Comparison of ENCODE assay signal across 8 cellular contexts in the genomic region with DNA sequence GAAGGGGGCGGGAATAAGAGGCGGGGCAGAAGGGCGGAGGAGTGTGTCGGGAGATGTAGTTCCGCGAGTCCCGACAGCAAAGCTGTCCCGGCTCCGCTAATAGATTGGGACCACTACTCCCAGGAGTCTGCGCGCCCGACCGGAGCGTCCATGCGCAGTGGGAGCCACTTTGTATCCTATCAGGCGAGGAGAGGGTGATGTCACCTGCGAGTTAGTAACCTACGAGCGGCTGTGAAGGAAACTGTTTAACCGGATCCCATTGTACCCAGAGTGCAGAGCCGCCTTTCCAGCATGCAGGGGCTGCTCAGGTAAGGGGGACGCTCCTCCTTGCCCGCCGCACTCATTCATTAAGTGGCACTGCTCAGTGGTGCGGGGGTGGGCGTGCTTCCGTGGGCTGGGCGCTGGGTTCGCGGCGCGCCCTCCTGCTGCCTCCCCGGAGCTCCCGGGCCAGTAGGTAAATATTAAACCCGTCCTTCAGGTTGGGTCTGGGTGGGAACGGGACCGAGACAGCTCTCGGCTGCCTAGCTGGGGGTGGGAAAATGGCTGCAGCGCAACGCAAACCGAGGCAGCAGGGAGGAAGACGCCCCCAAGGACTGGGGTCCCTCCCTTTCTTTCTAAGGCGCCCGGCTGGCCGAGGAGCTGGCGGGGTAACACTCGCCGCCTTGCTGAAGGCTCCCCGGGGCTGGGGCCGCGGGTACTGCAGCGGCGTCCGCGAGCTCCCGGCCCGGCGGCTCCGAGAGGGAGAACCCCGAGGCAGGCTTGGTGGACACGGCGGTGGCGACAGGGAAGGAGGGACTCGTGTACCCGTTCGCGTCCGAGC. TPM values are rescaled to one million over a fixed set of nuclear protein-coding genes. Genes with fewer than 3 reads are reported as not detected.
DNase-seq lines count a peak whose midpoint lies in the region; FAIRE-seq and TF ChIP-seq lines count a peak whose summit lies in the region.

A gene (plus strand): TSS at position 207 of the 820 bp plus-strand sequence. CDS start 74,811 bp downstream, outside the sequence.

- H3K27me3 ChIP-seq in H1 (replicated peaks in 1 of 4; ENCODE audit: control insufficient read depth in 3 of 4, extremely low read depth in 1 of 4, insufficient read depth in 3 of 4, low read length in 3 of 4), result peaks cover 0 to 4% (median 3%) of the 10 kb centered on the region in 4 experiments; a peak in 2 of 7 replicates
- H3K27me3 ChIP-seq in mesendoderm (ENCODE audit: insufficient read depth, low read length, poor library complexity), result no peaks in the 10 kb centered on the region

- TF ChIP-seq CTCF in GM20000 (IDR thresholded peaks at IDR 0.05; ENCODE audit: extremely low read depth, missing control alignments) (no peak), H1 (IDR thresholded peaks at IDR 0.05; ENCODE audit: control extremely low read depth in 1 of 3, insufficient read depth in 1 of 3, low read depth in 1 of 3, low read length in 3 of 3) (no peak)

- H3K9me3 ChIP-seq in H1 (ENCODE audit: insufficient read depth in 2 of 2, low read depth in 1 of 2, low read length in 1 of 2), result no peaks in the 10 kb centered on the region

- H4K5ac ChIP-seq in H1 (ENCODE audit: insufficient read length, low read depth, low read length) (no peak within 1 kb of the TSS), mesendoderm (ENCODE audit: low read length) (no peak within 1 kb of the TSS)

- H3K23me2 ChIP-seq in H1 (ENCODE audit: low read depth, low read length), result peaks cover 18% of the 10 kb centered on the region

- no peak within 1 kb of the TSS for H3K56ac ChIP-seq in H1 (replicated peaks; ENCODE audit: insufficient read length, low read depth, low read length)
- peak within 1 kb of the TSS; percentile 92 for H3K56ac ChIP-seq in mesendoderm (ENCODE audit: low read length)

- TF ChIP-seq EP300 in H1 (IDR thresholded peaks at IDR 0.05; ENCODE audit: borderline replicate concordance in 1 of 2, low read depth in 2 of 2, low read length in 2 of 2), result no peak

- no peak within 1 kb of the TSS for H2BK20ac ChIP-seq in H1 (ENCODE audit: low read length)

- DNase-seq in COLO668 (lab: John Stamatoyannopoulos, UW; ENCODE audit: unreplicated experiment), result peak; percentile 98
- peak; percentile 92 for DNase-seq in GM20000 (ENCODE audit: low spot score)
- peak; percentile 93 for DNase-seq in HT-29 (ENCODE audit: low spot score)
- DNase-seq in NOMO-1 (lab: John Stamatoyannopoulos, UW; ENCODE audit: unreplicated experiment in 2 of 2), result peak; percentile 92 to 98
- DNase-seq in activated CD8-positive, alpha-beta memory T cell treated with anti-CD3 and anti-CD28 coated beads for 48 hours (ENCODE audit: low read depth in 2 of 3, low spot score in 2 of 3), result peak; percentile 54 to 87 (median 72)
- DNase-seq in H1 (ENCODE audit: low read depth in 1 of 2, low spot score in 2 of 2), result peak; percentile 85 to 95
- peak; percentile 100 for DNase-seq in mesendoderm
- DNase-seq in stimulated activated CD8-positive, alpha-beta memory T cell treated with anti-CD3 and anti-CD28 coated beads, Interleukin-15, amount 100 ng/mL, for 1 hour (ENCODE audit: low read depth), result peak; percentile 86

- 2% methylated on average over 37 of the region's 68 CpGs; no CpG with 5 or more reads in 1 of the 2 experiments for WGBS in H1 (ENCODE audit: extremely low coverage in 1 of 2, insufficient coverage in 1 of 2, insufficient read length in 1 of 2, insufficient replicate concordance in 2 of 2, low coverage in 1 of 2, low lambda C conversion rate in 2 of 2, missing lambda C conversion rate in 1 of 2), 2 experiments
- WGBS in mesendoderm (ENCODE audit: extremely low coverage, insufficient coverage, low lambda C conversion rate), result no CpG with 5 or more reads among the region's 68 CpGs

- H3K79me1 ChIP-seq in H1 (ENCODE audit: low read depth, low read length) (no peaks in the 10 kb centered on the region; the same call in 1 of the 2 replicates), mesendoderm (ENCODE audit: low read length) (peaks cover 5% of the 10 kb centered on the region)

- H2BK5ac ChIP-seq in H1 (ENCODE audit: low read depth, low read length) (no peak within 1 kb of the TSS; the same call in 1 of the 2 replicates), mesendoderm (ENCODE audit: low read length) (peak within 1 kb of the TSS; percentile 27)

- H3K4ac ChIP-seq in H1 (replicated peaks; ENCODE audit: insufficient read length, low read depth, low read length) (no peak within 1 kb of the TSS), mesendoderm (ENCODE audit: low read depth, low read length) (peak within 1 kb of the TSS; percentile 46)

- H3K4me1 ChIP-seq in H1 (replicated peaks in 1 of 4; ENCODE audit: control insufficient read depth in 3 of 4, insufficient read depth in 4 of 4, low read length in 3 of 4) (peaks cover 0 to 5% (median 0%) of the 10 kb centered on the region in 4 experiments; a peak in 2 of 7 replicates), mesendoderm (ENCODE audit: control insufficient read depth, low read depth, low read length) (peaks cover 5% of the 10 kb centered on the region)

- FAIRE-seq in H1 (lab: Jason Lieb, UNC), result peak; percentile 85

- H3K27ac ChIP-seq in H1 (ENCODE audit: low read depth, low read length) (peak within 1 kb of the TSS; percentile 20), mesendoderm (ENCODE audit: low read depth, low read length) (peak within 1 kb of the TSS; percentile 45)

- H2BK120ac ChIP-seq in H1 (replicated peaks; ENCODE audit: low read depth, low read length) (no peak within 1 kb of the TSS), mesendoderm (ENCODE audit: low read depth, low read length) (no peak within 1 kb of the TSS)

- H3K4me2 ChIP-seq in H1 (ENCODE audit: insufficient read depth in 1 of 2, low read depth in 2 of 2, low read length in 2 of 2) (peak within 1 kb of the TSS; percentile 93 to 100), mesendoderm (ENCODE audit: low read length) (peak within 1 kb of the TSS; percentile 97)

- peak within 1 kb of the TSS; percentile 91 for H2AFZ ChIP-seq in H1 (ENCODE audit: low read length)

- H4K91ac ChIP-seq in H1 (replicated peaks; ENCODE audit: insufficient read length, low read length), result peak within 1 kb of the TSS; percentile 17

- peaks cover 2 to 6% of the 10 kb centered on the region in 2 experiments for H4K20me1 ChIP-seq in H1 (replicated peaks in 1 of 2; ENCODE audit: control insufficient read depth in 1 of 2, insufficient read depth in 2 of 2, low read length in 2 of 2)

- H2BK12ac ChIP-seq in H1 (ENCODE audit: low read depth, low read length), result no peak within 1 kb of the TSS

- H2AK5ac ChIP-seq in H1 (ENCODE audit: low read depth, low read length) (no peak within 1 kb of the TSS), mesendoderm (ENCODE audit: low read length) (no peak within 1 kb of the TSS)

- peak within 1 kb of the TSS; percentile 84 to 97 (median 85) for H3K4me3 ChIP-seq in H1 (ENCODE audit: extremely low read depth in 1 of 4, insufficient read depth in 2 of 4, low read depth in 3 of 4, low read length in 4 of 4)
- peak within 1 kb of the TSS; percentile 73 for H3K4me3 ChIP-seq in mesendoderm (ENCODE audit: low read length)

- CTCF ChIA-PET in H1 (lab: Charles Lee; ENCODE audit: partially characterized antibody), result interaction anchor here (0.6 to 2.3 kb wide), 10 partner anchors 10 to 255 kb away, joined by 3 to 7 read pairs (median 4); no protein-coding TSS in a partner anchor

- peaks cover 0 to 29% of the 10 kb centered on the region in 2 experiments; a peak in 2 of 4 replicates for H3K79me2 ChIP-seq in H1 (ENCODE audit: control insufficient read depth in 1 of 2, insufficient read depth in 2 of 2, low read length in 2 of 2)
- H3K79me2 ChIP-seq in mesendoderm (ENCODE audit: control insufficient read depth, insufficient read depth, low read length), result peaks cover 5% of the 10 kb centered on the region

- no peak within 1 kb of the TSS for H3K23ac ChIP-seq in H1 (ENCODE audit: insufficient read length)
- peak within 1 kb of the TSS; percentile 39 for H3K23ac ChIP-seq in mesendoderm (ENCODE audit: low read length)

- H4K8ac ChIP-seq in H1 (ENCODE audit: extremely low read depth, insufficient read depth, low read length), result peak within 1 kb of the TSS; percentile 84
- no peak within 1 kb of the TSS for H4K8ac ChIP-seq in mesendoderm (ENCODE audit: low read depth, low read length)

- H2BK15ac ChIP-seq in H1 (ENCODE audit: low read length) (no peak within 1 kb of the TSS), mesendoderm (replicated peaks; ENCODE audit: low read depth) (no peak within 1 kb of the TSS)

- POLR2A ChIA-PET in H1 (lab: Charles Lee; ENCODE audit: partially characterized antibody), result interaction anchor here (1.0 to 1.5 kb wide), 2 partner anchors 15 to 296 kb away, joined by 3 to 4 read pairs; a partner anchor contains a TSS

- no peak for TF ChIP-seq RAD21 in H1 (IDR thresholded peaks at IDR 0.05 in 1 of 2, conservative IDR thresholded peaks at IDR 0.05 in 1 of 2; ENCODE audit: low read depth in 2 of 2, low read length in 2 of 2)

- no peak within 1 kb of the TSS for H3K14ac ChIP-seq in H1 (ENCODE audit: insufficient read length)

- peak; percentile 73 to 74 for TF ChIP-seq POLR2A in H1 (IDR thresholded peaks at IDR 0.05; ENCODE audit: control extremely low read depth in 1 of 2, low read depth in 2 of 2, low read length in 2 of 2)

- H3K36me3 ChIP-seq in H1 (ENCODE audit: control insufficient read depth in 2 of 4, insufficient read depth in 4 of 4, low read length in 3 of 4) (no peaks in the 10 kb centered on the region), mesendoderm (ENCODE audit: control insufficient read depth, insufficient read depth, low read length) (no peaks in the 10 kb centered on the region)

- 0 out of 2 replicates have a peak within 1 kb of the TSS, but pooled peaks have one; percentile 12 for H3K18ac ChIP-seq in H1 (ENCODE audit: extremely low read depth, low read length)
- peak within 1 kb of the TSS; percentile 29 for H3K18ac ChIP-seq in mesendoderm (ENCODE audit: low read length)

- H3K9ac ChIP-seq in H1 (replicated peaks in 1 of 4; ENCODE audit: extremely low read depth in 1 of 4, low read depth in 3 of 4, low read length in 3 of 4) (peak within 1 kb of the TSS; percentile 54 to 76 (median 66)), mesendoderm (ENCODE audit: low read length) (peak within 1 kb of the TSS; percentile 84)

TF ChIP-seq in H1, 55 proteins besides CTCF, POLR2A, EP300 and RAD21 (continues in another document):
- no peak for TF ChIP-seq BCL11A (IDR thresholded peaks at IDR 0.05; ENCODE audit: low read depth in 2 of 2, low read length in 2 of 2)
- no peak for TF ChIP-seq CHD1 (IDR thresholded peaks at IDR 0.05; ENCODE audit: low read depth, low read length)

RNA-seq across cellular contexts. Expression of the gene that starts here (rescaled TPM):
- 2.6 and 8.5 TPM in 2 replicates for total RNA-seq in HT-29 (2014; rRNA removed; shearing (Covaris generic))
- 38.1 and 44.9 TPM in 2 replicates for total RNA-seq in H1 (2021; fragmentation: NEBNext Ultra II Directional; extraction: Animal tissue kit (Norgen Biotek cat#: 25700))
- polyA plus RNA-seq in H1 (2011; rRNA removed), result 4.2 and 5.0 TPM in 2 replicates
- polyA plus RNA-seq in H1 (2011; cell fraction: cytosol; rRNA removed), result 6.6 TPM
- 9.2 TPM for polyA plus RNA-seq in H1 (2011; cell fraction: nucleus; rRNA removed)
- polyA plus RNA-seq in H1 (2012, experiment 1 of 2), result 10.3 to 27.1 TPM (median 13.4 TPM) in 4 replicates
- 1.4 TPM for polyA plus RNA-seq in H1 (2012, experiment 2 of 2)
- polyA plus RNA-seq in H1 (2013, experiment 1 of 2), result 29.9 TPM
- polyA plus RNA-seq in H1 (2013, experiment 2 of 2), result 25.1 TPM
- 33.1 and 47.9 TPM in 2 replicates for polyA minus RNA-seq in H1 (2011; rRNA and poly(A)+ RNA removed)
- polyA minus RNA-seq in H1 (2011; cell fraction: cytosol; rRNA and poly(A)+ RNA removed), result 8.6 TPM
- 64.8 TPM for polyA minus RNA-seq in H1 (2011; cell fraction: nucleus; rRNA and poly(A)+ RNA removed)
- 22.6 TPM for polyA plus RNA-seq in mesendoderm (2013, experiment 1 of 2)
- polyA plus RNA-seq in mesendoderm (2013, experiment 2 of 2), result 21.7 TPM

Comparison
In these comparisons a context has a peak if more than half of its experiments do, and no peak if none do; other contexts are left out.
1. Peak in every context shown above with its lines: DNase-seq, H3K4me3 ChIP-seq and H3K27ac ChIP-seq.